Comparison of ENCODE assay signal across 8 cellular contexts in genomic region chr1:44672254-44672955, GRCh38. TPM values are rescaled to one million over a fixed set of nuclear protein-coding genes. Genes with fewer than 3 reads are reported as not detected.
DNase-seq lines count a peak whose midpoint lies in the region; ATAC-seq, FAIRE-seq and TF ChIP-seq lines count a peak whose summit lies in the region.

No MANE protein-coding gene starts in this region.

- no peaks in the 10 kb centered on the region for H3K27me3 ChIP-seq in endothelial cell of umbilical vein (ENCODE audit: control insufficient read depth in 2 of 2, insufficient read depth in 2 of 2, low read length in 2 of 2)

- CTCF ChIA-PET in endothelial cell of umbilical vein (lab: Charles Lee), result interaction anchor here (1.1 to 3.2 kb wide), 2 partner anchors 17 to 20 kb away, joined by 8 to 27 read pairs; no protein-coding TSS in a partner anchor

- H3K9me3 Mint-ChIP-seq in progenitor cell of endocrine pancreas (ENCODE audit: low read depth), result no peaks in the 10 kb centered on the region

- peak overlapping the region; percentile 73 for H2AFZ ChIP-seq in endothelial cell of umbilical vein (ENCODE audit: low read depth, low read length)

- peak overlapping the region; percentile 52 for H3K27ac ChIP-seq in endothelial cell of umbilical vein (ENCODE audit: insufficient read depth, low read depth, low read length)

- no peaks in the 10 kb centered on the region for H3K36me3 ChIP-seq in endothelial cell of umbilical vein (ENCODE audit: control insufficient read depth in 2 of 2, extremely low read depth in 1 of 2, insufficient read depth in 2 of 2, low read length in 2 of 2)

- DNase-seq in RPMI8226 (peak; percentile 91), endothelial cell of umbilical vein (ENCODE audit: low read depth, low spot score) (peak; percentile 75), progenitor cell of endocrine pancreas (ENCODE audit: low spot score, unreplicated experiment) (no peak), AG08395 (ENCODE audit: low spot score) (no peak)

- no peaks in the 10 kb centered on the region for H3K27me3 Mint-ChIP-seq in progenitor cell of endocrine pancreas

- peaks cover 41% of the 10 kb centered on the region for H3K4me1 ChIP-seq in endothelial cell of umbilical vein (ENCODE audit: control insufficient read depth, extremely low read depth, insufficient read depth, low read length)

- no peak for ATAC-seq in GM19463 (IDR thresholded peaks at IDR 0.05; ENCODE audit: unreplicated experiment)
- no peak for ATAC-seq in HG03521 (IDR thresholded peaks at IDR 0.05; ENCODE audit: unreplicated experiment)
- ATAC-seq in GM18498 (IDR thresholded peaks at IDR 0.05; ENCODE audit: unreplicated experiment), result no peak

- H3K9me1 ChIP-seq in endothelial cell of umbilical vein (replicated peaks; ENCODE audit: control insufficient read depth, extremely low read depth, insufficient read depth, low read length), result no peaks in the 10 kb centered on the region

- no peaks in the 10 kb centered on the region for H3K79me2 ChIP-seq in endothelial cell of umbilical vein (ENCODE audit: control insufficient read depth, insufficient read depth, low read length)

- TF ChIP-seq POLR2A in GM19099 (IDR thresholded peaks at IDR 0.05; ENCODE audit: extremely low read depth, insufficient read length, low read depth) (peak; percentile 49), endothelial cell of umbilical vein (IDR thresholded peaks at IDR 0.05; ENCODE audit: low read depth, low read length) (no peak)

- no TSS peak for BruUV-seq in endothelial cell of umbilical vein (replicated peaks; lab: Mats Ljungman, UMichigan)

- peaks cover 15% of the 10 kb centered on the region for H3K4me1 Mint-ChIP-seq in progenitor cell of endocrine pancreas (ENCODE audit: low read depth)

- no peaks in the 10 kb centered on the region for H4K20me1 ChIP-seq in endothelial cell of umbilical vein (replicated peaks; ENCODE audit: control insufficient read depth, extremely low read depth, insufficient read depth, low read length)

- intact Hi-C loops in endothelial cell of umbilical vein (cut with micrococcal nuclease), result no loop called here

- TF ChIP-seq CTCF in endothelial cell of umbilical vein (IDR thresholded peaks at IDR 0.05; ENCODE audit: extremely low read depth in 1 of 2, insufficient read depth in 1 of 2, low read depth in 1 of 2, low read length in 2 of 2) (no peak), progenitor cell of endocrine pancreas (IDR thresholded peaks at IDR 0.05; ENCODE audit: unreplicated experiment) (no peak)

- peak overlapping the region; percentile 57 for H3K4me2 ChIP-seq in endothelial cell of umbilical vein (ENCODE audit: insufficient read depth, low read length)

- dilution Hi-C loops in endothelial cell of umbilical vein (cut with MboI; ENCODE audit: extremely low pct_ligation_motif_present, low sequenced_read_pairs), result no loop called here

- peak overlapping the region; percentile 40 for H3K4me3 Mint-ChIP-seq in progenitor cell of endocrine pancreas (ENCODE audit: low read depth)

- peaks cover 2% of the 10 kb centered on the region for H3K36me3 Mint-ChIP-seq in progenitor cell of endocrine pancreas (ENCODE audit: insufficient read depth)

- H3K27ac Mint-ChIP-seq in progenitor cell of endocrine pancreas, result no peak overlapping the region

- no peak overlapping the region for H3K4me3 ChIP-seq in endothelial cell of umbilical vein (replicated peaks in 1 of 3; ENCODE audit: insufficient read depth in 1 of 3, low read depth in 1 of 3, low read length in 3 of 3)

- POLR2A ChIA-PET in endothelial cell of umbilical vein (lab: Charles Lee), result interaction anchor here (0.6 kb wide), 1 partner anchor 80 kb away, joined by 6 read pairs; no protein-coding TSS in a partner anchor

- H3K9me3 ChIP-seq in endothelial cell of umbilical vein (replicated peaks; ENCODE audit: control insufficient read depth, insufficient read depth, low read length), result no peaks in the 10 kb centered on the region

- peak overlapping the region; percentile 14 for H3K9ac ChIP-seq in endothelial cell of umbilical vein (replicated peaks; ENCODE audit: extremely low read depth, insufficient read depth, low read length)

- peak; percentile 97 for FAIRE-seq in endothelial cell of umbilical vein (lab: Jason Lieb, UNC)

TF ChIP-seq in endothelial cell of umbilical vein, 7 proteins besides CTCF, POLR2A, EP300 and RAD21:
- TF ChIP-seq MYC (IDR thresholded peaks at IDR 0.05; ENCODE audit: low read depth, low read length) (no peak), POLR2AphosphoS5 (IDR thresholded peaks at IDR 0.05; ENCODE audit: insufficient read depth, low read depth, low read length) (peak; percentile 79), MAX (IDR thresholded peaks at IDR 0.05; ENCODE audit: insufficient read depth, insufficient read length) (no peak), FOS (IDR thresholded peaks at IDR 0.05; ENCODE audit: borderline replicate concordance, insufficient read depth, low read length) (peak; percentile 79), JUN (IDR thresholded peaks at IDR 0.05; ENCODE audit: borderline replicate concordance, insufficient read depth, insufficient read length, low read depth) (peak; percentile 46), GATA2 (IDR thresholded peaks at IDR 0.05; ENCODE audit: insufficient read depth, insufficient read length, low read depth, low read length) (no peak), EZH2 (IDR thresholded peaks at IDR 0.05; ENCODE audit: borderline replicate concordance, low read depth, low read length, severe bottlenecking) (no peak)
TF ChIP-seq in endothelial cell of umbilical vein: peak in this region for 3.

RNA-seq across cellular contexts. Expression of gene TMEM53, which starts 1.9 kb away (rescaled TPM):
- 5.3 and 5.7 TPM in 2 replicates for total RNA-seq in endothelial cell of umbilical vein
- 16.5 and 24.7 TPM in 2 replicates for polyA plus RNA-seq in endothelial cell of umbilical vein
- 7.4 and 8.7 TPM in 2 replicates for polyA plus RNA-seq in endothelial cell of umbilical vein (2011; cell fraction: cytosol; rRNA removed)
- 3.3 and 3.9 TPM in 2 replicates for polyA plus RNA-seq in endothelial cell of umbilical vein (2011; cell fraction: nucleus; rRNA removed)
- polyA plus RNA-seq in endothelial cell of umbilical vein (2012), result 3.5 and 5.3 TPM in 2 replicates
- polyA minus RNA-seq in endothelial cell of umbilical vein, result 6.2 and 8.2 TPM in 2 replicates
- polyA minus RNA-seq in endothelial cell of umbilical vein (2011; cell fraction: cytosol; rRNA and poly(A)+ RNA removed), result 11.6 TPM
- polyA minus RNA-seq in endothelial cell of umbilical vein (2011; cell fraction: nucleus; rRNA and poly(A)+ RNA removed), result 1.5 and 1.8 TPM in 2 replicates
- 11.8 and 13.9 TPM in 2 replicates for total RNA-seq in progenitor cell of endocrine pancreas

RNA-seq across cellular contexts. Expression of gene ARMH1, which starts 2.1 kb away (rescaled TPM):
- total RNA-seq in endothelial cell of umbilical vein (not detected in 2 replicates), progenitor cell of endocrine pancreas (14.9 and 15.0 TPM in 2 replicates)
- 0.17 and 0.48 TPM in 2 replicates for polyA plus RNA-seq in endothelial cell of umbilical vein
- not detected in 2 replicates for polyA plus RNA-seq in endothelial cell of umbilical vein (2011; cell fraction: cytosol; rRNA removed)
- polyA plus RNA-seq in endothelial cell of umbilical vein (2011; cell fraction: nucleus; rRNA removed), result 0.92 and 3.2 TPM in 2 replicates
- polyA plus RNA-seq in endothelial cell of umbilical vein (2012), result not detected in 2 replicates
- polyA minus RNA-seq in endothelial cell of umbilical vein, result 0.45 TPM in 1 of 2 replicates, not detected in the other
- 1.4 TPM for polyA minus RNA-seq in endothelial cell of umbilical vein (2011; cell fraction: cytosol; rRNA and poly(A)+ RNA removed)
- not detected in 2 replicates for polyA minus RNA-seq in endothelial cell of umbilical vein (2011; cell fraction: nucleus; rRNA and poly(A)+ RNA removed)

RNA-seq across cellular contexts. Expression of gene RNU5D-1, which starts 58.6 kb away (rescaled TPM):
- total RNA-seq in endothelial cell of umbilical vein, result not detected in 2 replicates
- polyA plus RNA-seq in endothelial cell of umbilical vein, result not detected in 2 replicates
- not detected in 2 replicates for polyA plus RNA-seq in endothelial cell of umbilical vein (2011; cell fraction: cytosol; rRNA removed)
- polyA plus RNA-seq in endothelial cell of umbilical vein (2011; cell fraction: nucleus; rRNA removed), result under 0.01 TPM in 1 of 2 replicates, not detected in the other
- polyA plus RNA-seq in endothelial cell of umbilical vein (2012), result not detected in 2 replicates
- polyA minus RNA-seq in endothelial cell of umbilical vein, result under 0.01 TPM in 2 replicates
- 827 TPM for polyA minus RNA-seq in endothelial cell of umbilical vein (2011; cell fraction: cytosol; rRNA and poly(A)+ RNA removed)
- under 0.01 TPM in 2 replicates for polyA minus RNA-seq in endothelial cell of umbilical vein (2011; cell fraction: nucleus; rRNA and poly(A)+ RNA removed)
- total RNA-seq in progenitor cell of endocrine pancreas, result not detected in 2 replicates

Comparison
In these comparisons a context has a peak if more than half of its experiments do, and no peak if none do; other contexts are left out.
1. DNase-seq: peak in RPMI8226 (single experiment) and endothelial cell of umbilical vein (single experiment); none in progenitor cell of endocrine pancreas (single experiment) and AG08395 (single experiment).
2. RNA of gene ARMH1, which starts 2.1 kb away (total RNA-seq): 14.9 to 15.0 TPM in progenitor cell of endocrine pancreas; not detected in endothelial cell of umbilical vein; every median in the first group is over 10 times any median in the second.